31 cellular contexts compared by ENCODE assay signal in genomic region chr14:53525608-53526007, GRCh38.
DNase-seq lines count a peak whose midpoint lies in the region; ATAC-seq, FAIRE-seq and TF ChIP-seq lines count a peak whose summit lies in the region.
"Had no signal": no experiment of that assay in that cellular context is flagged by ENCODE, and none has a peak within 500 bp of the region (broad histone marks: within the 10 kb centered on the region; RNA-seq: fewer than 3 reads in every experiment).

No MANE protein-coding gene starts in this region.

- TF ChIP-seq CTCF in gastroesophageal sphincter (IDR thresholded peaks at IDR 0.05) = no peak
- no peak for TF ChIP-seq CTCF in psoas muscle (IDR thresholded peaks at IDR 0.05)

- peak; percentile 79 for ATAC-seq in gastroesophageal sphincter
- peak in 3 of 4 donors; percentile 40 to 67 (median 53) for ATAC-seq in psoas muscle
- no peak for ATAC-seq in HG02623 (IDR thresholded peaks at IDR 0.05; ENCODE audit: unreplicated experiment)
- ATAC-seq: effector memory CD8-positive, alpha-beta T cell; foreskin keratinocyte; HCT116 had no signal

- no peak for TF ChIP-seq EP300 in gastroesophageal sphincter (IDR thresholded peaks at IDR 0.05)

- no peak for TF ChIP-seq POLR2A in gastroesophageal sphincter (IDR thresholded peaks at IDR 0.05)

- H3K4me1 ChIP-seq in gastroesophageal sphincter (no peaks in the 10 kb centered on the region), psoas muscle (no peaks in the 10 kb centered on the region)
- H3K4me1 ChIP-seq: BLaER1, foreskin keratinocyte, heart right ventricle, Peyer's patch, right lobe of liver had no signal

- peak; percentile 62 for FAIRE-seq in TTC549 (lab: Jason Lieb, UNC)
- FAIRE-seq: astrocyte, GM12892 had no signal

- no peak overlapping the region for H3K4me3 ChIP-seq in gastroesophageal sphincter
- no peak overlapping the region for H3K4me3 ChIP-seq in psoas muscle
- H3K4me3 ChIP-seq: BLaER1, heart right ventricle, lung, Peyer's patch, right lobe of liver, stomach, thyroid gland had no signal

- DNase-seq in GM03348 (ENCODE audit: low spot score) (peak; percentile 44), psoas muscle (no peak), OCI-M1 (lab: John Stamatoyannopoulos, UW) (no peak)
- DNase-seq in activated CD4-positive, CD25-positive, alpha-beta regulatory T cell (lab: John Stamatoyannopoulos, UW) = no peak
- DNase-seq: ACHN; activated CD4-positive, alpha-beta T cell treated with anti-CD3 and anti-CD28 coated beads, Interleukin-2, amount 10 ng/mL, durations not matched to agents 24 days and 14 days; activated effector memory CD4-positive, alpha-beta T cell treated with anti-CD3 and anti-CD28 coated beads, Interleukin-2, amount 50 U/mL, for 16 hours; central memory CD4-positive, alpha-beta T cell; cortex of kidney; DMS153; effector memory CD8-positive, alpha-beta T cell; foreskin keratinocyte; heart right ventricle; kidney glomerular epithelial cell; NCI-H1048; nephron progenitor cell; Peyer's patch; right lobe of liver; stimulated activated CD4-positive, alpha-beta T cell treated with anti-CD3 and anti-CD28 coated beads, Interleukin-12 subunit alpha, Interleukin-12 subunit beta, amount 100 ng/mL, for 4 hours; stimulated activated CD4-positive, alpha-beta T cell treated with anti-CD3 and anti-CD28 coated beads, Interleukin-2, amount 100 ng/mL, for 48 hours; stomach; T-helper 9 cell; thyroid gland had no signal

- H3K27me3 ChIP-seq in gastroesophageal sphincter = no peaks in the 10 kb centered on the region
- no peaks in the 10 kb centered on the region for H3K27me3 ChIP-seq in psoas muscle (ENCODE audit: insufficient read depth in 3 of 3, low read length in 2 of 3)
- H3K27me3 ChIP-seq: BLaER1, foreskin keratinocyte, heart right ventricle, Peyer's patch, right lobe of liver, stomach, thyroid gland had no signal

- H3K27ac ChIP-seq in gastroesophageal sphincter = no peak overlapping the region
- no peak overlapping the region for H3K27ac ChIP-seq in psoas muscle
- H3K27ac ChIP-seq: BLaER1, foreskin keratinocyte, heart right ventricle, Peyer's patch, right lobe of liver, thyroid gland had no signal

- no peaks in the 10 kb centered on the region for H3K9me3 ChIP-seq in gastroesophageal sphincter
- H3K9me3 ChIP-seq in psoas muscle = peaks cover 4% of the 10 kb centered on the region
- H3K9me3 ChIP-seq: Peyer's patch, right lobe of liver, stomach, thyroid gland had no signal

- intact Hi-C loops in psoas muscle (cut with DNase I) = no loop called here

- 57 to 77% methylated on average over 1 to 2 of the region's 2 CpGs for WGBS in gastroesophageal sphincter (ENCODE audit: low coverage in 1 of 2), 2 donors
- 50 to 73% (median 57%) methylated on average over 2 of the region's 2 CpGs for WGBS in psoas muscle, 3 donors

- H3K36me3 ChIP-seq in gastroesophageal sphincter (no peaks in the 10 kb centered on the region), psoas muscle (ENCODE audit: insufficient read depth in 1 of 2, low read depth in 1 of 2) (no peaks in the 10 kb centered on the region)
- H3K36me3 ChIP-seq: BLaER1, heart right ventricle, Peyer's patch, right lobe of liver, stomach, thyroid gland had no signal
